In the genomic region with DNA sequence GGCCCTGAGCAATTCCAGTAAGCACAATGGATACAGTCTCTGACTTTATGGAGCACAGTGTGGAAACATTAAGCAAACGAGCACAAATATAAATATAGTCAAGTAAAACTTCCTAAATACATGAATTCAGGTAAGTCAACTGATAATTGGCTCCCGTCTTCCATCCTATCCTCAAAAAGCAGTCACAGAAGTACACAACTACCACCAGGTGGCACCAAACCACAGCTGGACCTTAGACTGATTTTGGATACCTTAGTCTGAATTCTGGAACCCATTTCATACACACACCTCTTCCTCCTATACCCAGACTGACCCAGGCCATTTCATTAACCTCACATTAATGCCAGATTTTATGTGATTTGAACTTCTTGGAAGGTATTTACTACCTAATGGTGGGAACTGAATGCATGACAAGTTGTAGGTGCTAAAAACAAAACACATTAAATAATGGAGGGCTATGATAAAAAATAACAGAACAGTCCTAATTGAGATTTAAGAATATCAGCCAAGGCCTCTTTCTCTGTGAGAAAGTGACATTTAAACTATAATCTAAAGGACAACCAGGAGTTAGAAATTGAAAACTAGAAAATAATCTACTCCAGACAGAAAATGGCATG, we compare ENCODE assay signal across 9 cellular contexts.
DNase-seq lines count a peak whose midpoint lies in the region; ATAC-seq, FAIRE-seq and TF ChIP-seq lines count a peak whose summit lies in the region.
"Had no signal": no experiment of that assay in that cellular context is flagged by ENCODE, and none has a peak within 500 bp of the region (broad histone marks: within the 10 kb centered on the region; RNA-seq: fewer than 3 reads in every experiment).

No MANE protein-coding gene starts in this region.

- intact Hi-C loops in activated T-helper 1 cell treated with anti-CD3 and anti-CD28 coated beads, Interleukin-12 subunit alpha, Interleukin-12 subunit beta, Interleukin-2, Interleukin-4 antibody, amounts not matched to agents 30 ng/mL and 10 ng/mL and 1 ng/mL, durations not matched to agents 14 hours and 24 hours and 36 hours (cut with micrococcal nuclease) = loop anchor here (1.0 to 2.0 kb wide), 9 partner anchors 15 to 552 kb away; no protein-coding TSS in a partner anchor
- intact Hi-C loops in tibial artery (cut with DNase I; ENCODE audit: low total_unique reads) = no loop called here

- DNase-seq in DMS53 treated with DMSO at 0.1 percent for 48 hours (lab: John Stamatoyannopoulos, UW; ENCODE audit: unreplicated experiment) (peak; percentile 50), LoVo (ENCODE audit: low spot score) (peak; percentile 75), RCC 7860 (ENCODE audit: low spot score) (peak; percentile 58), fibroblast of villous mesenchyme (ENCODE audit: low read depth) (peak; percentile 85), omental fat pad (ENCODE audit: low spot score) (no peak), tibial artery (peak; percentile 37 to 75)
- peak; percentile 54 for DNase-seq in activated T-helper 1 cell treated with anti-CD3 and anti-CD28 coated beads, Interleukin-12 subunit alpha, Interleukin-12 subunit beta, Interleukin-2, Interleukin-4 antibody, amounts not matched to agents 30 ng/mL and 10 ng/mL and 1 ng/mL, durations not matched to agents 14 hours and 24 hours and 36 hours (ENCODE audit: low spot score)

- ATAC-seq in GM21529 (IDR thresholded peaks at IDR 0.05; ENCODE audit: unreplicated experiment) (peak; percentile 90), omental fat pad (ENCODE audit: low FRiP score) (peak; percentile 85)

- no peaks in the 10 kb centered on the region for H3K27me3 Mint-ChIP-seq in activated T-helper 1 cell treated with anti-CD3 and anti-CD28 coated beads, Interleukin-12 subunit alpha, Interleukin-12 subunit beta, Interleukin-2, Interleukin-4 antibody, amounts not matched to agents 30 ng/mL and 10 ng/mL and 1 ng/mL, durations not matched to agents 14 hours and 24 hours and 36 hours (ENCODE audit: insufficient read depth)

- no peaks in the 10 kb centered on the region for H3K36me3 Mint-ChIP-seq in activated T-helper 1 cell treated with anti-CD3 and anti-CD28 coated beads, Interleukin-12 subunit alpha, Interleukin-12 subunit beta, Interleukin-2, Interleukin-4 antibody, amounts not matched to agents 30 ng/mL and 10 ng/mL and 1 ng/mL, durations not matched to agents 14 hours and 24 hours and 36 hours (ENCODE audit: low read depth)

- H3K4me3 ChIP-seq in fibroblast of villous mesenchyme (ENCODE audit: low read depth, low read length) (no peak overlapping the region), tibial artery (no peak overlapping the region)

- H3K27me3 ChIP-seq in tibial artery = no peaks in the 10 kb centered on the region

- H3K27ac ChIP-seq in tibial artery = no peak overlapping the region
- H3K27ac ChIP-seq: epithelial cell of prostate had no signal

- H3K36me3 ChIP-seq in tibial artery = no peaks in the 10 kb centered on the region

- no peaks in the 10 kb centered on the region for H3K9me3 ChIP-seq in tibial artery

- no peak overlapping the region for H3K4me3 Mint-ChIP-seq in activated T-helper 1 cell treated with anti-CD3 and anti-CD28 coated beads, Interleukin-12 subunit alpha, Interleukin-12 subunit beta, Interleukin-2, Interleukin-4 antibody, amounts not matched to agents 30 ng/mL and 10 ng/mL and 1 ng/mL, durations not matched to agents 14 hours and 24 hours and 36 hours

- peak; percentile 85 for TF ChIP-seq CTCF in fibroblast of villous mesenchyme (IDR thresholded peaks at IDR 0.05; ENCODE audit: insufficient read depth, low read depth, low read length)
- peak in 1 of 3 donors; percentile 36 for TF ChIP-seq CTCF in omental fat pad (IDR thresholded peaks at IDR 0.05)
- peak; percentile 76 to 78 for TF ChIP-seq CTCF in tibial artery (IDR thresholded peaks at IDR 0.05)

- H3K4me1 ChIP-seq in tibial artery = peaks cover 0 to 4% (median 0%) of the 10 kb centered on the region in 4 donors

- H3K27ac Mint-ChIP-seq in activated T-helper 1 cell treated with anti-CD3 and anti-CD28 coated beads, Interleukin-12 subunit alpha, Interleukin-12 subunit beta, Interleukin-2, Interleukin-4 antibody, amounts not matched to agents 30 ng/mL and 10 ng/mL and 1 ng/mL, durations not matched to agents 14 hours and 24 hours and 36 hours = no peak overlapping the region

- no peaks in the 10 kb centered on the region for H3K9me3 Mint-ChIP-seq in activated T-helper 1 cell treated with anti-CD3 and anti-CD28 coated beads, Interleukin-12 subunit alpha, Interleukin-12 subunit beta, Interleukin-2, Interleukin-4 antibody, amounts not matched to agents 30 ng/mL and 10 ng/mL and 1 ng/mL, durations not matched to agents 14 hours and 24 hours and 36 hours

- H3K4me1 Mint-ChIP-seq in activated T-helper 1 cell treated with anti-CD3 and anti-CD28 coated beads, Interleukin-12 subunit alpha, Interleukin-12 subunit beta, Interleukin-2, Interleukin-4 antibody, amounts not matched to agents 30 ng/mL and 10 ng/mL and 1 ng/mL, durations not matched to agents 14 hours and 24 hours and 36 hours (ENCODE audit: low read depth) = no peaks in the 10 kb centered on the region

- peak; percentile 43 for FAIRE-seq in RCC 7860 (lab: Jason Lieb, UNC)
